In genomic region chr15:73944161-73945099, GRCh38 we compare ENCODE assay signal across 19 cellular contexts. TPM values are rescaled to one million over a fixed set of nuclear protein-coding genes. Genes with fewer than 3 reads are reported as not detected.
DNase-seq lines count a peak whose midpoint lies in the region; TF ChIP-seq lines count a peak whose summit lies in the region.
"Had no signal": no experiment of that assay in that cellular context is flagged by ENCODE, and none has a peak within 500 bp of the region (broad histone marks: within the 10 kb centered on the region; RNA-seq: fewer than 3 reads in every experiment).

No MANE protein-coding gene starts in this region.

- intact Hi-C loops in uterus (cut with DNase I; ENCODE audit: low total_unique reads), result no loop called here

- H3K9me3 ChIP-seq in mesodermal cell (ENCODE audit: control insufficient read depth, low read length) (no peaks in the 10 kb centered on the region), uterus (no peaks in the 10 kb centered on the region)
- no peaks in the 10 kb centered on the region for H3K9me3 ChIP-seq in effector memory CD4-positive, alpha-beta T cell (ENCODE audit: control insufficient read depth, low read length)
- H3K9me3 ChIP-seq: psoas muscle, SJCRH30 had no signal

- peaks cover 8% of the 10 kb centered on the region for H3K27me3 Mint-ChIP-seq in endothelial cell (ENCODE audit: unreplicated experiment)
- H3K27me3 Mint-ChIP-seq: CD4-positive, alpha-beta memory T cell had no signal

- no peak for TF ChIP-seq POLR2A in uterus (IDR thresholded peaks at IDR 0.05)

- no peaks in the 10 kb centered on the region for H3K9me3 Mint-ChIP-seq in endothelial cell (ENCODE audit: unreplicated experiment)
- H3K9me3 Mint-ChIP-seq: CD4-positive, alpha-beta memory T cell; immature natural killer cell had no signal

- peaks cover 49% of the 10 kb centered on the region for H3K4me1 ChIP-seq in mesodermal cell (ENCODE audit: control insufficient read depth, insufficient read depth, low read length, poor library complexity, severe bottlenecking)
- peaks cover 0 to 19% of the 10 kb centered on the region in 2 donors for H3K4me1 ChIP-seq in uterus
- H3K4me1 ChIP-seq in effector memory CD4-positive, alpha-beta T cell (ENCODE audit: control insufficient read depth, insufficient read depth, low read length, poor library complexity, severe bottlenecking), result peaks cover 17% of the 10 kb centered on the region
- H3K4me1 ChIP-seq: psoas muscle had no signal

- H3K4me3 ChIP-seq in mesodermal cell (ENCODE audit: extremely low read depth, insufficient read depth, low read length, poor library complexity, severe bottlenecking) (no peak overlapping the region), uterus (no peak overlapping the region)
- H3K4me3 ChIP-seq in effector memory CD4-positive, alpha-beta T cell (ENCODE audit: insufficient read depth, low read depth, low read length, poor library complexity, severe bottlenecking), result no peak overlapping the region
- H3K4me3 ChIP-seq: psoas muscle, SJCRH30 had no signal

- H3K27ac Mint-ChIP-seq in endothelial cell (ENCODE audit: unreplicated experiment), result peak overlapping the region; percentile 45
- H3K27ac Mint-ChIP-seq: immature natural killer cell had no signal

- no peaks in the 10 kb centered on the region for H3K27me3 ChIP-seq in uterus
- no peaks in the 10 kb centered on the region for H3K27me3 ChIP-seq in effector memory CD4-positive, alpha-beta T cell (replicated peaks; ENCODE audit: control insufficient read depth, insufficient read depth, low read length, poor library complexity, severe bottlenecking)
- H3K27me3 ChIP-seq: SJCRH30 had no signal

- peak overlapping the region; percentile 88 for H3K27ac ChIP-seq in mesodermal cell (ENCODE audit: low read depth, low read length, severe bottlenecking)
- H3K27ac ChIP-seq in uterus, result peak overlapping the region; percentile 45 to 55
- H3K27ac ChIP-seq in effector memory CD4-positive, alpha-beta T cell (ENCODE audit: insufficient read depth, low read length, poor library complexity, severe bottlenecking), result no peak overlapping the region
- H3K27ac ChIP-seq: psoas muscle, SJCRH30 had no signal

- peaks cover 43% of the 10 kb centered on the region for H3K36me3 ChIP-seq in mesodermal cell (ENCODE audit: control insufficient read depth, insufficient read depth, low read length)
- H3K36me3 ChIP-seq in uterus, result no peaks in the 10 kb centered on the region
- no peaks in the 10 kb centered on the region for H3K36me3 ChIP-seq in effector memory CD4-positive, alpha-beta T cell (ENCODE audit: control insufficient read depth, insufficient read depth, low read length)
- H3K36me3 ChIP-seq: SJCRH30 had no signal

- H3K36me3 Mint-ChIP-seq in endothelial cell (ENCODE audit: low read depth, unreplicated experiment), result peaks cover 43% of the 10 kb centered on the region
- H3K36me3 Mint-ChIP-seq: immature natural killer cell had no signal

- peaks cover 38% of the 10 kb centered on the region for H3K4me1 Mint-ChIP-seq in endothelial cell (ENCODE audit: unreplicated experiment)

- TF ChIP-seq CTCF in endothelial cell (IDR thresholded peaks at IDR 0.05; ENCODE audit: unreplicated experiment), result no peak
- TF ChIP-seq CTCF in uterus (IDR thresholded peaks at IDR 0.05), result no peak

- DNase-seq in DMS79 (lab: John Stamatoyannopoulos, UW) (peak; percentile 6), DMS79 treated with DMSO at 0.1 percent for 48 hours (lab: John Stamatoyannopoulos, UW) (no peak), endothelial cell (ENCODE audit: low spot score) (no peak), uterus (no peak), cerebellar cortex (ENCODE audit: low spot score) (no peak)
- DNase-seq in effector CD8-positive, alpha-beta T cell (lab: John Stamatoyannopoulos, UW), result no peak
- DNase-seq in effector memory CD4-positive, alpha-beta T cell, result no peak
- DNase-seq: 8988T; activated CD4-positive, alpha-beta T cell treated with anti-CD3 and anti-CD28 coated beads, Interleukin-2, amount 50 U/mL, for 4 hours; effector CD4-positive, alpha-beta T cell; foreskin melanocyte; GDM1; immature natural killer cell; NCI-H2171 treated with DMSO at 0.1 percent for 48 hours; SJCRH30; stimulated activated CD4-positive, alpha-beta T cell treated with anti-CD3 and anti-CD28 coated beads, Interleukin-1b, Interleukin-23, amount 100 ng/mL, for 48 hours had no signal

- WGBS in mesodermal cell (ENCODE audit: insufficient coverage in 2 of 2), 2 experiments, result 78 to 86% methylated on average over 7 to 8 of the region's 13 CpGs

- no peak overlapping the region for H3K4me3 Mint-ChIP-seq in endothelial cell (ENCODE audit: unreplicated experiment)
- H3K4me3 Mint-ChIP-seq: CD4-positive, alpha-beta memory T cell; immature natural killer cell had no signal

RNA-seq across cellular contexts. Expression of gene LOXL1, which starts 18.2 kb away (rescaled TPM):
- total RNA-seq in endothelial cell (ENCODE audit: unreplicated experiment) (156 TPM), uterus (10 to 100 TPM; 19.4 to 68.4 (median 33.1) TPM)
- 126 TPM for polyA plus RNA-seq in mesodermal cell (2013, experiment 1 of 2)
- polyA plus RNA-seq in mesodermal cell (2013, experiment 2 of 2), result 114 TPM

RNA-seq across cellular contexts. Expression of gene STOML1, which starts 47.7 kb away (rescaled TPM):
- total RNA-seq in endothelial cell (ENCODE audit: unreplicated experiment), result 14.3 TPM
- 6.7 TPM for polyA plus RNA-seq in mesodermal cell (2013, experiment 1 of 2)
- 7.2 TPM for polyA plus RNA-seq in mesodermal cell (2013, experiment 2 of 2)
- 10 to 100 TPM in 2 of 4 donors, 1 to 10 TPM in 2; 4.4 to 16.6 (median 8.3) TPM for total RNA-seq in uterus

RNA-seq across cellular contexts. Expression of gene PML, which starts 50.1 kb away (rescaled TPM):
- total RNA-seq in endothelial cell (ENCODE audit: unreplicated experiment) (161 TPM), uterus (100 to 1,000 TPM in 2 of 4 donors, 10 to 100 TPM in 2; 39.0 to 118 (median 78.3) TPM)
- 35.5 TPM for polyA plus RNA-seq in mesodermal cell (2013, experiment 1 of 2)
- 28.0 TPM for polyA plus RNA-seq in mesodermal cell (2013, experiment 2 of 2)
